Comparison of ENCODE assay signal across 8 cellular contexts in the genomic region with DNA sequence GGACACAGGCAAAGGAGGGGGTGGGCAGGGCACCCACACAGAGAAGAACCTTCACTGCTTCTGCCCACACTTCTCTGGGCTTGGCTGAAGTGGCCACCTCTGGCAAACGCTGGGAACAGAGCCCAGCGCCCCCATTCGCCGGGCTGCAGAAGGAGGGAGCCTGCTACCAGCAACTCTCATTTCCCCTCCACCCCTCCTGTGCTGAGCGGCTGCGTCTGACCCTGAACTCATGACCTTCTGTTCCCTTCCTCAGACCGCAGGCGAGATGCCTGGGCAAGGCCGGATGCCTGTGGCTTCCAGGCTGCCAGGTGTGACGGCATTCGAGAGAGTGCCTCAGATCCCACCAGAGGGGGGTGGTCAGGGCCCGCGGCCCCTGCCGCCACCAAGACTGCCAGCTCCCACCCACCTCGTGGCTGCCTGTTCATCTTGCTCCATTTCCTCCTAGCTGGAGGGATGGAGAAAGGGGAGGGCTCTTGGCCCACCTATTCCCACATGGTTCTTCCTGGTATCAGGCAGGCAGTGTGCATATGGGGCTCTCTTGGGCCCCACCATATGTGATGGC. TPM values are rescaled to one million over a fixed set of nuclear protein-coding genes. Genes with fewer than 3 reads are reported as not detected.
DNase-seq lines count a peak whose midpoint lies in the region; ATAC-seq and TF ChIP-seq lines count a peak whose summit lies in the region.

No MANE protein-coding gene starts in this region.

- H3K27ac ChIP-seq in WERI-Rb-1 (0 out of 2 replicates have a peak overlapping the region, but pooled peaks have one; percentile 16), right lobe of liver (peak overlapping the region; percentile 90 to 97 (median 94))

- WGBS in right lobe of liver (ENCODE audit: insufficient coverage, low coverage, low lambda C conversion rate, missing lambda C conversion rate), result 0% methylated on average over 1 of the region's 15 CpGs

- H3K36me3 ChIP-seq in WERI-Rb-1, result peaks cover 53% of the 10 kb centered on the region
- H3K36me3 ChIP-seq in right lobe of liver, result peaks cover 0 to 16% (median 5%) of the 10 kb centered on the region in 4 donors

- peaks cover 0 to 69% (median 43%) of the 10 kb centered on the region in 4 donors for H3K4me1 ChIP-seq in right lobe of liver

- no peaks in the 10 kb centered on the region for H3K9me3 ChIP-seq in WERI-Rb-1 (ENCODE audit: severe bottlenecking)
- no peaks in the 10 kb centered on the region for H3K9me3 ChIP-seq in right lobe of liver

- TF ChIP-seq CTCF in WERI-Rb-1 (IDR thresholded peaks at IDR 0.05; ENCODE audit: low read depth, low read length) (no peak), cardiac fibroblast (IDR thresholded peaks at IDR 0.05; ENCODE audit: low read depth, low read length) (peak; percentile 21), right lobe of liver (IDR thresholded peaks at IDR 0.05) (peak in 3 of 4 donors; percentile 10 to 19 (median 12))

- ATAC-seq in GM19397 (IDR thresholded peaks at IDR 0.05; ENCODE audit: unreplicated experiment), result peak; percentile 57
- peak; percentile 35 for ATAC-seq in HG03575 (IDR thresholded peaks at IDR 0.05; ENCODE audit: extremely low read depth, insufficient number of reproducible peaks, low FRiP score, unreplicated experiment)
- peak; percentile 53 to 71 (median 63) for ATAC-seq in right lobe of liver

- H3K27me3 ChIP-seq in WERI-Rb-1 (ENCODE audit: insufficient read depth, low read depth, severe bottlenecking), result no peaks in the 10 kb centered on the region
- H3K27me3 ChIP-seq in right lobe of liver, result no peaks in the 10 kb centered on the region

- peak; percentile 40 for TF ChIP-seq POLR2A in right lobe of liver (IDR thresholded peaks at IDR 0.05)

- DNase-seq in AML-193 (lab: John Stamatoyannopoulos, UW), result peak; percentile 94 to 96
- no peak for DNase-seq in WERI-Rb-1
- peak; percentile 98 to 99 for DNase-seq in cardiac fibroblast (ENCODE audit: low read depth in 2 of 2)
- DNase-seq in right lobe of liver, result peak; percentile 90 to 92 (median 92)
- DNase-seq in stimulated activated CD8-positive, alpha-beta memory T cell treated with anti-CD3 and anti-CD28 coated beads, Interleukin-12 subunit alpha, Interleukin-12 subunit beta, amount 100 ng/mL, for 1 hour (ENCODE audit: low read depth), result peak; percentile 69
- no peak for DNase-seq in OCI-M2 (lab: John Stamatoyannopoulos, UW; ENCODE audit: unreplicated experiment)

- H3K4me3 ChIP-seq in WERI-Rb-1 (ENCODE audit: low read depth, low read length) (no peak overlapping the region), cardiac fibroblast (replicated peaks in 1 of 2; ENCODE audit: low read depth in 2 of 2, low read length in 2 of 2) (no peak overlapping the region), right lobe of liver (no peak overlapping the region)

- intact Hi-C loops in right lobe of liver (cut with DNase I), result loop anchor here in 1 of 2 donors (10.0 kb wide), 1 partner anchor 210 kb away; no protein-coding TSS in a partner anchor

RNA-seq across cellular contexts. Expression of a gene that starts 19.8 kb away (rescaled TPM):
- 10 to 100 TPM; 16.6 to 22.1 (median 19.2) TPM for total RNA-seq in right lobe of liver

Comparison
In these comparisons a context has a peak if more than half of its experiments do, and no peak if none do; other contexts are left out.
1. DNase-seq: peak in AML-193 (2 of 2), cardiac fibroblast (2 of 2), right lobe of liver (3 of 3) and stimulated activated CD8-positive, alpha-beta memory T cell treated with anti-CD3 and anti-CD28 coated beads, Interleukin-12 subunit alpha, Interleukin-12 subunit beta, amount 100 ng/mL, for 1 hour (single experiment); none in WERI-Rb-1 (single experiment) and OCI-M2 (single experiment).
2. Peak in every context shown above with its lines, with median percentiles within 50 percentile points of each other: ATAC-seq.